8 cellular contexts compared by ENCODE assay signal in the genomic region with DNA sequence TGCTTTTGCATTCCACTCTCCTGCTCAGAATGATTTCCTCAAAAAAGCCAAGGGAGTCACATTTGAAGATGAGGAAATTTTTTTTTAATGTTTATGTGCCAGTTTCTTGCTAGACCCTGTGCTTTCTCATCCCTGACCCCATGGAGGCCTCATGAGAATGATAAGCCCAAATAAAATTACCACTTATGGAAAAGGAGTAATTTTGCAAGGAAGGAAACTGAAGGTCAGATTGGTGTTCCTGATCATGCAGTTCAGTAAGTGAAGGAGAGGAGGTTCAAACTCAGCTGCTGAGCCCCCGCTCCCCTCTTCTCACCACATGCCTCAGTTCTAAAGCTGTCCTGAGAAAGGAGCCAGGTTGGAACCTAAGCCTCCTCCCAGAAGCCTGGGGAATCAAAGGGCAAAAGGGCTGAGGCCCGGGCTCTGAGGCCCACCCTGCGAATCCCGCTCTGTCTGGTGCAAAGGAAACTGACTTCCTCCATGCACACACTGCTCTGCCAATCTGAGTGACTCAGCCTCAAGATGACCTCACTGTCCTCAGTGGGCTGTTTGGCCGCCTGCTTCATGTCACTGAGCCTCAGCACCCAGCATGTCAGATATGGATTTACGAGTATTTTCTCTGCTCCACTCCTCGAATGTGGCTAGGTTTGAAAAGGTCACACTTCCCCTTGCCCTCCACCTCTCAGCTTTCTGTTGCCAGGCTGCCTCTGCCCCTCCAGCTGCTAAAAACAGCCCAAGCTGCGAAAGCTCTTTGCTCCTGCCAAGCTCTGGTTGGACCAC. TPM values are rescaled to one million over a fixed set of nuclear protein-coding genes. Genes with fewer than 3 reads are reported as not detected.
DNase-seq lines count a peak whose midpoint lies in the region; ATAC-seq and TF ChIP-seq lines count a peak whose summit lies in the region.

No MANE protein-coding gene starts in this region.

- no peak for TF ChIP-seq RAD21 in SK-N-SH (IDR thresholded peaks at IDR 0.05; ENCODE audit: low read length)

- H3K9me3 ChIP-seq in SK-N-SH (no peaks in the 10 kb centered on the region), neuron (ENCODE audit: low read length) (no peaks in the 10 kb centered on the region)

- H3K27me3 Mint-ChIP-seq in GM23338 (ENCODE audit: insufficient read depth, low read depth, poor library complexity), result peaks cover 9% of the 10 kb centered on the region

- CTCF ChIA-PET in SK-N-SH (lab: Yijun Ruan, JAX), result interaction anchor here (0.5 to 1.6 kb wide), 5 partner anchors 9 to 1283 kb away, joined by 3 to 5 read pairs (median 3); no protein-coding TSS in a partner anchor

- no peaks in the 10 kb centered on the region for H3K36me3 ChIP-seq in GM23338 (ENCODE audit: insufficient read depth)
- no peaks in the 10 kb centered on the region for H3K36me3 ChIP-seq in SK-N-SH (replicated peaks in 1 of 2; ENCODE audit: control insufficient read depth in 1 of 2, insufficient read depth in 2 of 2, low read length in 1 of 2)
- no peaks in the 10 kb centered on the region for H3K36me3 ChIP-seq in neuron (ENCODE audit: insufficient read depth, low read length)

- H3K4me1 ChIP-seq in GM23338 (ENCODE audit: insufficient read depth) (peaks cover 16% of the 10 kb centered on the region), SK-N-SH (ENCODE audit: control insufficient read depth in 1 of 2, insufficient read depth in 2 of 2, low read depth in 1 of 2, low read length in 1 of 2) (peaks cover 13 to 22% of the 10 kb centered on the region in 2 experiments; a peak in 3 of 4 replicates), neuron (ENCODE audit: insufficient read depth, low read length) (peaks cover 33% of the 10 kb centered on the region)

- peak in 1 of 2 experiments; percentile 94; a peak in 2 of 4 replicates for TF ChIP-seq EP300 in SK-N-SH (IDR thresholded peaks at IDR 0.05; ENCODE audit: borderline replicate concordance in 1 of 2, low read depth in 1 of 2, low read length in 1 of 2)

- no peaks in the 10 kb centered on the region for H3K27me3 ChIP-seq in GM23338 (ENCODE audit: insufficient read depth)
- no peaks in the 10 kb centered on the region for H3K27me3 ChIP-seq in SK-N-SH (ENCODE audit: insufficient read depth)
- no peaks in the 10 kb centered on the region for H3K27me3 ChIP-seq in neuron (ENCODE audit: insufficient read depth, low read length)

- H3K27ac ChIP-seq in GM23338 (ENCODE audit: low read depth) (peak overlapping the region; percentile 1), SK-N-SH (ENCODE audit: low read depth in 2 of 2, low read length in 1 of 2) (peak overlapping the region; percentile 73 to 95)

- H3K9me3 Mint-ChIP-seq in GM23338, result no peaks in the 10 kb centered on the region

- peak overlapping the region; percentile 60; the same call in 1 of the 2 replicates for H3K9ac ChIP-seq in SK-N-SH

- DNase-seq in GM23338 (ENCODE audit: low spot score), result no peak
- DNase-seq in SK-N-SH, result peak; percentile 44
- peak; percentile 89 for DNase-seq in fibroblast of mammary gland (ENCODE audit: low read depth)

- H3K4me1 Mint-ChIP-seq in GM23338, result peaks cover 34% of the 10 kb centered on the region

- POLR2A ChIA-PET in SK-N-SH (lab: Yijun Ruan, JAX), result no interaction called here

- no peak overlapping the region for H3K4me2 ChIP-seq in GM23338
- peak overlapping the region; percentile 73 for H3K4me2 ChIP-seq in SK-N-SH

- no peaks in the 10 kb centered on the region for H3K79me2 ChIP-seq in GM23338 (replicated peaks; ENCODE audit: insufficient read depth)
- H3K79me2 ChIP-seq in SK-N-SH (ENCODE audit: insufficient read depth), result no peaks in the 10 kb centered on the region

- H4K20me1 ChIP-seq in GM23338 (replicated peaks; ENCODE audit: insufficient read depth) (no peaks in the 10 kb centered on the region), SK-N-SH (ENCODE audit: insufficient read depth) (no peaks in the 10 kb centered on the region)

- TF ChIP-seq CTCF in GM23338 (conservative IDR thresholded peaks at IDR 0.05; ENCODE audit: low read depth in 2 of 2) (no peak), SK-N-SH (IDR thresholded peaks at IDR 0.05) (no peak), fibroblast of mammary gland (conservative IDR thresholded peaks at IDR 0.05; ENCODE audit: control insufficient read depth, insufficient read depth, low read depth, low read length) (no peak)

- H3K9me2 ChIP-seq in GM23338 (ENCODE audit: insufficient read depth), result no peaks in the 10 kb centered on the region
- H3K9me2 ChIP-seq in SK-N-SH, result no peaks in the 10 kb centered on the region

- H3K4me3 ChIP-seq in GM23338 (no peak overlapping the region), SK-N-SH (ENCODE audit: low read depth in 2 of 2, low read length in 1 of 2) (no peak overlapping the region), fibroblast of mammary gland (ENCODE audit: control insufficient read depth, low read depth, low read length) (no peak overlapping the region), neuron (ENCODE audit: low read length) (no peak overlapping the region)

- H3F3A ChIP-seq in GM23338 (replicated peaks; ENCODE audit: low read depth) (no peaks in the 10 kb centered on the region), SK-N-SH (replicated peaks; ENCODE audit: insufficient read depth) (peaks cover 28% of the 10 kb centered on the region)

- H3K4me3 Mint-ChIP-seq in GM23338, result no peak overlapping the region

- peak; percentile 14; the same call in 1 of the 3 replicates for ATAC-seq in GM23338
- ATAC-seq in HG02798 (IDR thresholded peaks at IDR 0.05; ENCODE audit: poor library complexity, unreplicated experiment), result no peak
- ATAC-seq in HG03442 (IDR thresholded peaks at IDR 0.05; ENCODE audit: unreplicated experiment), result no peak
- no peak for ATAC-seq in GM18870 (IDR thresholded peaks at IDR 0.05; ENCODE audit: unreplicated experiment)
- no peak for ATAC-seq in HG03439 (IDR thresholded peaks at IDR 0.05; ENCODE audit: unreplicated experiment)

- 5% methylated on average over 7 of the region's 8 CpGs for WGBS in SK-N-SH (ENCODE audit: low lambda C conversion rate)

- peak overlapping the region; percentile 86 for H3K27ac Mint-ChIP-seq in GM23338

- H2AFZ ChIP-seq in GM23338 (peak overlapping the region; percentile 60; the same call in 1 of the 2 replicates), SK-N-SH (ENCODE audit: low read depth) (peak overlapping the region; percentile 47), neuron (ENCODE audit: low read depth, low read length) (peak overlapping the region; percentile 1)

- no peaks in the 10 kb centered on the region for H3K36me3 Mint-ChIP-seq in GM23338 (ENCODE audit: low read depth)

TF ChIP-seq in SK-N-SH, 30 proteins besides CTCF, POLR2A, EP300 and RAD21 (continues in another document):
- TF ChIP-seq SMC3 (IDR thresholded peaks at IDR 0.05; ENCODE audit: low read depth, low read length) (no peak), TCF12 (IDR thresholded peaks at IDR 0.05) (peak; percentile 98), RFX5 (IDR thresholded peaks at IDR 0.05; ENCODE audit: low read length) (no peak), YY1 (IDR thresholded peaks at IDR 0.05; ENCODE audit: low read depth) (0 out of 2 replicates have a peak, but pooled peaks have one; percentile 9), JUND (IDR thresholded peaks at IDR 0.05) (peak; percentile 95), SIN3A (IDR thresholded peaks at IDR 0.05; ENCODE audit: borderline replicate concordance, low read depth, low read length) (peak; percentile 66; the same call in 1 of the 2 replicates), MXI1 (IDR thresholded peaks at IDR 0.05; ENCODE audit: low read depth, low read length) (no peak), GATA2 (CRISPR knock-in tag; IDR thresholded peaks at IDR 0.05) (no peak), POLR2AphosphoS5 (IDR thresholded peaks at IDR 0.05; ENCODE audit: low read depth, low read length) (peak; percentile 83), FOXM1 (IDR thresholded peaks at IDR 0.05; ENCODE audit: low read depth) (0 out of 2 replicates have a peak, but pooled peaks have one; percentile 31), TAF1 (IDR thresholded peaks at IDR 0.05; ENCODE audit: borderline replicate concordance, low read depth, low read length) (peak; percentile 57; the same call in 1 of the 2 replicates)
- TF ChIP-seq, protein P1, sequence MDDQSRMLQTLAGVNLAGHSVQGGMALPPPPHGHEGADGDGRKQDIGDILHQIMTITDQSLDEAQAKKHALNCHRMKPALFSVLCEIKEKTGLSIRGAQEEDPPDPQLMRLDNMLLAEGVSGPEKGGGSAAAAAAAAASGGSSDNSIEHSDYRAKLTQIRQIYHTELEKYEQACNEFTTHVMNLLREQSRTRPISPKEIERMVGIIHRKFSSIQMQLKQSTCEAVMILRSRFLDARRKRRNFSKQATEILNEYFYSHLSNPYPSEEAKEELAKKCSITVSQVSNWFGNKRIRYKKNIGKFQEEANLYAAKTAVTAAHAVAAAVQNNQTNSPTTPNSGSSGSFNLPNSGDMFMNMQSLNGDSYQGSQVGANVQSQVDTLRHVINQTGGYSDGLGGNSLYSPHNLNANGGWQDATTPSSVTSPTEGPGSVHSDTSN (IDR thresholded peaks at IDR 0.05), result peak; percentile 98

RNA-seq across cellular contexts. Expression of gene FLNB, which starts 56.9 kb away (rescaled TPM):
- 155 and 179 TPM in 2 replicates for total RNA-seq in GM23338 (2014; rRNA removed; shearing (Covaris generic))
- polyA plus RNA-seq in GM23338 (2016; fragmentation: Nextera tagmentation; extraction: Ambion mirVana) (36.5 and 39.7 TPM in 2 replicates), SK-N-SH (2012; rRNA removed) (115 and 127 TPM in 2 replicates)
- 44.1 and 52.4 TPM in 2 replicates for polyA plus RNA-seq in SK-N-SH (2012; cell fraction: cytosol; rRNA removed)
- 397 and 536 TPM in 2 replicates for polyA plus RNA-seq in SK-N-SH (2012; cell fraction: nucleus; rRNA removed)

Comparison
In these comparisons a context has a peak if more than half of its experiments do, and no peak if none do; other contexts are left out.
1. H2AFZ ChIP-seq: peak in every context shown above with its lines; median percentile 60 in GM23338; 47 in SK-N-SH; 1 in neuron.